In the genomic region with DNA sequence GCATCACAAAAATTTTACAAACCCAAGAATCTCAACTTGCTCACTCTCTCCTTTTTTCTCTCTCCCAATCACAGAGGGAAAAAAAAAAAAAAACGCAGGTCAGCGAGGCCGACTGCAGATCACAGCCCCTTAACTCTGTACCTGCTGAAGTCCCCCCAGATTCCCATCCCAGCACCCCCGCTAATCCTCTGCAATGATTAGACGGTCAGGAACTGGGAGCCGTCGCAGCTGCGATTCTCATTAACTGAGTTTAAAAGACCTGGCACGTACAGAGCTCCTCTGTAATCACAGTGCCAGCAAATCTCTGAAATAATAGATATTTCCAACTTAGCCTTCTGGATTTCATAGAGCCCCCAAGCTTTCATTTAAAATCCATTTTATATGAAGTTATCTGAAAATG, we compare ENCODE assay signal across 25 cellular contexts.
"Had no signal": no experiment of that assay in that cellular context is flagged by ENCODE, and none has a peak within 500 bp of the region (broad histone marks: within the 10 kb centered on the region; RNA-seq: fewer than 3 reads in every experiment).

No MANE protein-coding gene starts in this region.

- H3K4me1 Mint-ChIP-seq: activated naive CD4-positive, alpha-beta T cell treated with anti-CD3 and anti-CD28 coated beads, Interleukin-2, amount 10 ng/mL, durations not matched to agents 7 days and 5 days; activated naive CD8-positive, alpha-beta T cell treated with anti-CD3 and anti-CD28 coated beads for 36 hours had no signal

- H3K9me3 Mint-ChIP-seq: activated naive CD4-positive, alpha-beta T cell treated with anti-CD3 and anti-CD28 coated beads, Interleukin-2, amount 10 ng/mL, durations not matched to agents 7 days and 5 days; activated T-cell treated with anti-CD3 and anti-CD28 coated beads, Interleukin-2, amount 50 U/mL, for 4 hours; T-helper 1 cell treated with Interleukin-12 subunit alpha and Interleukin-12 subunit beta and Interleukin-4 antibody, amounts not matched to agents 30 μg/mL and 1 μg/mL, for 36 hours had no signal

- ATAC-seq: activated T-cell treated with anti-CD3 and anti-CD28 coated beads, Interleukin-2, amount 50 U/mL, for 4 hours; Panc1; WTC11 had no signal

- H3K36me3 Mint-ChIP-seq: activated naive CD4-positive, alpha-beta T cell treated with anti-CD3 and anti-CD28 coated beads, Interleukin-2, amount 10 ng/mL, durations not matched to agents 7 days and 5 days; activated naive CD8-positive, alpha-beta T cell treated with anti-CD3 and anti-CD28 coated beads for 36 hours; WTC11 had no signal

- H3K27me3 ChIP-seq: MG63 had no signal

- H3K27ac ChIP-seq: RWPE1 had no signal

- H3K36me3 ChIP-seq: MG63 had no signal

- H3K4me3 ChIP-seq: MG63 had no signal

- H3K27ac Mint-ChIP-seq: activated naive CD4-positive, alpha-beta T cell treated with anti-CD3 and anti-CD28 coated beads, Interleukin-2, amount 10 ng/mL, durations not matched to agents 7 days and 5 days; activated naive CD8-positive, alpha-beta T cell treated with anti-CD3 and anti-CD28 coated beads for 36 hours; T-helper 1 cell treated with Interleukin-12 subunit alpha and Interleukin-12 subunit beta and Interleukin-4 antibody, amounts not matched to agents 30 μg/mL and 1 μg/mL, for 36 hours; WTC11 had no signal

- H3K4me3 Mint-ChIP-seq: activated naive CD4-positive, alpha-beta T cell treated with anti-CD3 and anti-CD28 coated beads, Interleukin-2, amount 10 ng/mL, durations not matched to agents 7 days and 5 days; activated naive CD8-positive, alpha-beta T cell treated with anti-CD3 and anti-CD28 coated beads for 36 hours; activated T-cell treated with anti-CD3 and anti-CD28 coated beads, Interleukin-2, amount 50 U/mL, for 4 hours; T-helper 1 cell treated with Interleukin-12 subunit alpha and Interleukin-12 subunit beta and Interleukin-4 antibody, amounts not matched to agents 30 μg/mL and 1 μg/mL, for 36 hours; WTC11 had no signal

- DNase-seq: activated CD4-positive, alpha-beta T cell treated with anti-CD3 and anti-CD28 coated beads for 48 hours; activated CD4-positive, alpha-beta T cell treated with anti-CD3 and anti-CD28 coated beads, Interleukin-2, amount 50 U/mL, for 4 hours; activated CD4-positive, CD25-positive, alpha-beta regulatory T cell treated with anti-CD3 and anti-CD28 coated beads, Interleukin-2, amount 50 U/mL, for 72 hours; activated CD8-positive, alpha-beta memory T cell treated with anti-CD3 and anti-CD28 coated beads for 24 hours; activated gamma-delta T cell treated with Interleukin-2 at 50 U/mL for 16 hours; activated naive CD4-positive, alpha-beta T cell treated with anti-CD3 and anti-CD28 coated beads, Interleukin-2, amount 10 ng/mL, durations not matched to agents 7 days and 5 days; activated naive CD8-positive, alpha-beta T cell treated with anti-CD3 and anti-CD28 coated beads for 36 hours; activated T-cell treated with anti-CD3 and anti-CD28 coated beads, Interleukin-2, amount 50 U/mL, for 4 hours; caudate nucleus; MG63; MV-4-11; NCI-H1092 treated with DMSO at 0.1 percent for 48 hours; NCI-H1436; NCI-H1694 treated with DMSO at 0.1 percent for 48 hours; NCI-H2081; NCI-H510A treated with DMSO at 0.1 percent for 48 hours; NCI-H69; NK-92 treated with Interleukin-12 subunit alpha and Interleukin-12 subunit beta, amount 100 ng/mL, for 24 hours; OCI-M1; SHP77; T-helper 9 cell had no signal
